Comparison of ENCODE assay signal across 8 cellular contexts in genomic region chr5:151213803-151214613, GRCh38. TPM values are rescaled to one million over a fixed set of nuclear protein-coding genes. Genes with fewer than 3 reads are reported as not detected.
DNase-seq lines count a peak whose midpoint lies in the region; ATAC-seq and TF ChIP-seq lines count a peak whose summit lies in the region.

No MANE protein-coding gene starts in this region.

- H3K4me2 ChIP-seq in IMR-90 (ENCODE audit: low read depth, low read length): no peak overlapping the region

- H3K56ac ChIP-seq in IMR-90 (ENCODE audit: extremely low read depth, insufficient read depth, low read length): no peak overlapping the region

- peak overlapping the region; percentile 83 to 95 (median 93) for H3K4me3 Mint-ChIP-seq in CD8-positive, alpha-beta memory T cell

- no peaks in the 10 kb centered on the region for H3K79me1 ChIP-seq in IMR-90 (ENCODE audit: low read depth in 1 of 2, low read length in 2 of 2)

- H3K4me1 ChIP-seq in CD8-positive, alpha-beta memory T cell (ENCODE audit: insufficient read depth, low read length): peaks cover 95% of the 10 kb centered on the region
- H3K4me1 ChIP-seq in IMR-90 (ENCODE audit: control insufficient read depth, insufficient read depth, low read length): no peaks in the 10 kb centered on the region
- peaks cover 19 to 20% of the 10 kb centered on the region in 2 donors for H3K4me1 ChIP-seq in mucosa of rectum (ENCODE audit: control insufficient read depth in 2 of 2, insufficient read depth in 2 of 2, low read length in 2 of 2)

- no peaks in the 10 kb centered on the region for H3K27me3 ChIP-seq in CD8-positive, alpha-beta memory T cell (ENCODE audit: insufficient read depth, low read length, poor library complexity, severe bottlenecking)
- peaks cover 3% of the 10 kb centered on the region for H3K27me3 ChIP-seq in IMR-90 (ENCODE audit: control insufficient read depth, insufficient read depth, low read length)
- no peaks in the 10 kb centered on the region for H3K27me3 ChIP-seq in mucosa of rectum (ENCODE audit: control insufficient read depth in 2 of 2, insufficient read depth in 2 of 2, low read length in 2 of 2)

- peak overlapping the region; percentile 19 for H2AFZ ChIP-seq in IMR-90 (replicated peaks; ENCODE audit: low read length, poor library complexity)

- no peaks in the 10 kb centered on the region for H3K9me3 Mint-ChIP-seq in CD8-positive, alpha-beta memory T cell

- H3K23ac ChIP-seq in IMR-90 (ENCODE audit: low read depth, low read length): no peak overlapping the region

- no peak for TF ChIP-seq CTCF in IMR-90 (conservative IDR thresholded peaks at IDR 0.05; ENCODE audit: low read depth, low read length)

- H3K4ac ChIP-seq in IMR-90 (ENCODE audit: low read depth, low read length): no peak overlapping the region

- dilution Hi-C loops in IMR-90 (cut with HindIII; ENCODE audit: low sequenced_read_pairs, unreplicated experiment): no loop called here

- no peak overlapping the region for H4K5ac ChIP-seq in IMR-90 (ENCODE audit: low read depth, low read length)

- peak; percentile 84 for ATAC-seq in GM21526 (IDR thresholded peaks at IDR 0.05; ENCODE audit: low FRiP score, unreplicated experiment)
- ATAC-seq in IMR-90 (ENCODE audit: low read depth): peak; percentile 66
- ATAC-seq in stimulated activated naive CD8-positive, alpha-beta T cell treated with anti-CD3 and anti-CD28 coated beads, Interleukin-15, Interleukin-2, amounts not matched to agents 100 U/mL and 50 U/mL, for 24 hours: peak; percentile 89

- H3K9me3 ChIP-seq in CD8-positive, alpha-beta memory T cell (ENCODE audit: low read length): no peaks in the 10 kb centered on the region
- no peaks in the 10 kb centered on the region for H3K9me3 ChIP-seq in IMR-90 (ENCODE audit: control insufficient read depth, insufficient read depth, low read length)
- no peaks in the 10 kb centered on the region for H3K9me3 ChIP-seq in mucosa of rectum (ENCODE audit: control insufficient read depth in 2 of 2, low read length in 2 of 2)

- H2BK5ac ChIP-seq in IMR-90 (ENCODE audit: low read depth, low read length, poor library complexity, severe bottlenecking): no peak overlapping the region

- H4K20me1 ChIP-seq in IMR-90 (ENCODE audit: insufficient read depth, low read length): no peaks in the 10 kb centered on the region

- H3K14ac ChIP-seq in IMR-90 (replicated peaks; ENCODE audit: low read depth, low read length): no peak overlapping the region

- H2BK20ac ChIP-seq in IMR-90 (ENCODE audit: low read depth, low read length): no peak overlapping the region

- 0 out of 2 replicates have a peak, but pooled peaks cover 3% of the 10 kb centered on the region for H3K9me1 ChIP-seq in IMR-90 (ENCODE audit: insufficient read depth, low read length)

- H2AK5ac ChIP-seq in IMR-90 (ENCODE audit: low read depth, low read length): no peak overlapping the region

- intact Hi-C loops in IMR-90 (cut with micrococcal nuclease): no loop called here

- no peak for TF ChIP-seq RAD21 in IMR-90 (IDR thresholded peaks at IDR 0.05; ENCODE audit: low read length)

- peak overlapping the region; percentile 85 for H3K4me3 ChIP-seq in CD8-positive, alpha-beta memory T cell (ENCODE audit: low read length)
- H3K4me3 ChIP-seq in IMR-90 (ENCODE audit: insufficient read depth, low read depth, low read length) (no peak overlapping the region), mucosa of rectum (ENCODE audit: low read length in 2 of 2) (peak overlapping the region in 1 of 2 donors; percentile 27)

- H2BK15ac ChIP-seq in IMR-90 (ENCODE audit: low read depth, low read length): no peak overlapping the region

- WGBS in IMR-90 (ENCODE audit: extremely low coverage in 2 of 2, insufficient read length in 1 of 2), 2 experiments: no CpG with 5 or more reads among the region's 9 CpGs

- no peak overlapping the region for H3K9ac ChIP-seq in IMR-90 (ENCODE audit: low read depth, low read length)
- H3K9ac ChIP-seq in mucosa of rectum (ENCODE audit: low read depth in 1 of 2, low read length in 2 of 2): peak overlapping the region in 1 of 2 donors; percentile 66

- H4K91ac ChIP-seq in IMR-90 (ENCODE audit: insufficient read depth, low read depth, low read length): no peak overlapping the region

- H3K27me3 Mint-ChIP-seq in CD8-positive, alpha-beta memory T cell: peaks cover 0 to 2% of the 10 kb centered on the region in 2 donors

- POLR2A ChIA-PET in CD8-positive, alpha-beta memory T cell (lab: Charles Lee): interaction anchor here (0.5 to 5.1 kb wide), 12 partner anchors 9 to 75 kb away, joined by 3 to 74 read pairs (median 4); partner anchors contain the start of genes ANXA6, CCDC69 and GM2A
- POLR2A ChIA-PET in IMR-90 (lab: Charles Lee; ENCODE audit: unreplicated experiment): no interaction called here

- H2AK9ac ChIP-seq in IMR-90 (replicated peaks; ENCODE audit: low read depth, low read length, poor library complexity): peak overlapping the region; percentile 5

- TF ChIP-seq POLR2A in IMR-90 (IDR thresholded peaks at IDR 0.05; ENCODE audit: low read depth, low read length): no peak

- peaks cover 0 to 50% (median 5%) of the 10 kb centered on the region in 3 donors for H3K36me3 Mint-ChIP-seq in CD8-positive, alpha-beta memory T cell

- in situ Hi-C loops in IMR-90 (cut with MboI; ENCODE audit: low sequenced_read_pairs): no loop called here

- H3K36me3 ChIP-seq in CD8-positive, alpha-beta memory T cell (ENCODE audit: insufficient read depth, low read length): peaks cover 9% of the 10 kb centered on the region
- H3K36me3 ChIP-seq in IMR-90 (ENCODE audit: control insufficient read depth, insufficient read depth, low read length): no peaks in the 10 kb centered on the region
- H3K36me3 ChIP-seq in mucosa of rectum (ENCODE audit: control insufficient read depth in 2 of 2, insufficient read depth in 2 of 2, low read length in 2 of 2): no peaks in the 10 kb centered on the region

- no peak overlapping the region for H3K18ac ChIP-seq in IMR-90 (ENCODE audit: low read depth, low read length)

- CTCF ChIA-PET in CD8-positive, alpha-beta memory T cell (lab: Charles Lee): interaction anchor here (1.0 to 4.7 kb wide), 12 partner anchors 9 to 98 kb away, joined by 3 to 69 read pairs (median 6); partner anchors contain the start of genes ANXA6, CCDC69 and GM2A
- CTCF ChIA-PET in IMR-90 (lab: Yijun Ruan, JAX): interaction anchor here (1.2 kb wide), 1 partner anchor 10 kb away, joined by 5 read pairs; the partner anchor contains the start of gene CCDC69

- BruUV-seq in IMR-90 (replicated peaks; lab: Mats Ljungman, UMichigan): no TSS peak

- H3K27ac ChIP-seq in CD8-positive, alpha-beta memory T cell (ENCODE audit: low read depth, low read length): peak overlapping the region; percentile 91
- no peak overlapping the region for H3K27ac ChIP-seq in IMR-90 (ENCODE audit: insufficient read depth, low read length)
- H3K27ac ChIP-seq in mucosa of rectum (ENCODE audit: low read depth in 2 of 2, low read length in 2 of 2): peak overlapping the region; percentile 59 to 87

- no peak overlapping the region for H2BK120ac ChIP-seq in IMR-90 (ENCODE audit: low read depth, low read length)

- peaks cover 82 to 95% (median 90%) of the 10 kb centered on the region in 3 donors for H3K4me1 Mint-ChIP-seq in CD8-positive, alpha-beta memory T cell

- H3K27ac Mint-ChIP-seq in CD8-positive, alpha-beta memory T cell: peak overlapping the region; percentile 91 to 99 (median 98)

- DNase-seq in CD8-positive, alpha-beta memory T cell: peak; percentile 75 to 93 (median 83)
- DNase-seq in IMR-90: no peak
- DNase-seq in activated CD4-positive, alpha-beta T cell treated with anti-CD3 and anti-CD28 coated beads for 4 hours: peak; percentile 72 to 75
- DNase-seq in dermis blood vessel endothelial cell: peak; percentile 24
- DNase-seq in stimulated activated naive CD8-positive, alpha-beta T cell treated with anti-CD3 and anti-CD28 coated beads, Interleukin-15, Interleukin-2, amounts not matched to agents 100 U/mL and 50 U/mL, for 24 hours: peak; percentile 86
- DNase-seq in NCI-H1092 treated with DMSO at 0.1 percent for 48 hours (lab: John Stamatoyannopoulos, UW): no peak

- H4K8ac ChIP-seq in IMR-90 (ENCODE audit: low read depth in 2 of 2, low read length in 2 of 2): no peak overlapping the region

TF ChIP-seq in IMR-90, 13 proteins besides CTCF, POLR2A, EP300 and RAD21 (continues in another document):
- TF ChIP-seq MAZ (IDR thresholded peaks at IDR 0.05; ENCODE audit: borderline replicate concordance, low read depth, low read length) (no peak), NFE2L2 (IDR thresholded peaks at IDR 0.05; ENCODE audit: low read depth, low read length) (no peak)
- TF ChIP-seq, protein P1, sequence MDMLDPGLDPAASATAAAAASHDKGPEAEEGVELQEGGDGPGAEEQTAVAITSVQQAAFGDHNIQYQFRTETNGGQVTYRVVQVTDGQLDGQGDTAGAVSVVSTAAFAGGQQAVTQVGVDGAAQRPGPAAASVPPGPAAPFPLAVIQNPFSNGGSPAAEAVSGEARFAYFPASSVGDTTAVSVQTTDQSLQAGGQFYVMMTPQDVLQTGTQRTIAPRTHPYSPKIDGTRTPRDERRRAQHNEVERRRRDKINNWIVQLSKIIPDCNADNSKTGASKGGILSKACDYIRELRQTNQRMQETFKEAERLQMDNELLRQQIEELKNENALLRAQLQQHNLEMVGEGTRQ (IDR thresholded peaks at IDR 0.05; ENCODE audit: low read depth, low read length): no peak

RNA-seq across cellular contexts. Expression of gene CCDC69, which starts 9.9 kb away (rescaled TPM):
- 10 to 100 TPM; 47.9 to 50.5 TPM for total RNA-seq in CD8-positive, alpha-beta memory T cell
- 134 TPM for polyA plus RNA-seq in CD8-positive, alpha-beta memory T cell
- total RNA-seq in IMR-90 (2012; rRNA removed) (0.36 and 0.56 TPM in 2 replicates), dermis blood vessel endothelial cell (5.4 and 5.6 TPM in 2 replicates)
- 0.36 and 0.48 TPM in 2 replicates for polyA plus RNA-seq in IMR-90 (2012; rRNA removed)
- polyA plus RNA-seq in IMR-90 (2012; cell fraction: cytosol; rRNA removed): 0.25 and 0.31 TPM in 2 replicates
- polyA plus RNA-seq in IMR-90 (2012; cell fraction: nucleus; rRNA removed; ENCODE audit: low replicate concordance): 0.11 and 0.24 TPM in 2 replicates

RNA-seq across cellular contexts. Expression of gene GM2A, which starts 39.0 kb away (rescaled TPM):
- 10 to 100 TPM; 12.7 to 14.9 TPM for total RNA-seq in CD8-positive, alpha-beta memory T cell
- 4.7 TPM for polyA plus RNA-seq in CD8-positive, alpha-beta memory T cell
- total RNA-seq in IMR-90 (2012; rRNA removed) (18.5 and 18.6 TPM in 2 replicates), dermis blood vessel endothelial cell (15.5 and 18.0 TPM in 2 replicates)
- polyA plus RNA-seq in IMR-90 (2012; rRNA removed): 12.8 and 13.8 TPM in 2 replicates
- polyA plus RNA-seq in IMR-90 (2012; cell fraction: cytosol; rRNA removed): 8.0 and 9.9 TPM in 2 replicates
- polyA plus RNA-seq in IMR-90 (2012; cell fraction: nucleus; rRNA removed; ENCODE audit: low replicate concordance): 2.0 and 3.1 TPM in 2 replicates

RNA-seq across cellular contexts. Expression of gene ANXA6, which starts 56.4 kb away (rescaled TPM):
- 100 to 1,000 TPM; 452 to 459 TPM for total RNA-seq in CD8-positive, alpha-beta memory T cell
- polyA plus RNA-seq in CD8-positive, alpha-beta memory T cell: 351 TPM
- 610 and 633 TPM in 2 replicates for total RNA-seq in IMR-90 (2012; rRNA removed)
- 346 and 355 TPM in 2 replicates for polyA plus RNA-seq in IMR-90 (2012; rRNA removed)
- polyA plus RNA-seq in IMR-90 (2012; cell fraction: cytosol; rRNA removed): 237 and 242 TPM in 2 replicates
- 152 and 159 TPM in 2 replicates for polyA plus RNA-seq in IMR-90 (2012; cell fraction: nucleus; rRNA removed; ENCODE audit: low replicate concordance)
- 144 and 211 TPM in 2 replicates for total RNA-seq in dermis blood vessel endothelial cell

Comparison
In these comparisons a context has a peak if more than half of its experiments do, and no peak if none do; other contexts are left out.
1. DNase-seq: peak in CD8-positive, alpha-beta memory T cell (5 of 5), activated CD4-positive, alpha-beta T cell treated with anti-CD3 and anti-CD28 coated beads for 4 hours (2 of 2), dermis blood vessel endothelial cell (single experiment) and stimulated activated naive CD8-positive, alpha-beta T cell treated with anti-CD3 and anti-CD28 coated beads, Interleukin-15, Interleukin-2, amounts not matched to agents 100 U/mL and 50 U/mL, for 24 hours (single experiment); none in IMR-90 (single experiment) and NCI-H1092 treated with DMSO at 0.1 percent for 48 hours (single experiment).
2. Peak in every context shown above with its lines, with median percentiles within 50 percentile points of each other: ATAC-seq.